ENCODE assay signal across 8 cellular contexts in genomic region chr22:49827853-49828598, GRCh38. TPM values are rescaled to one million over a fixed set of nuclear protein-coding genes. Genes with fewer than 3 reads are reported as not detected.
DNase-seq lines count a peak whose midpoint lies in the region; ATAC-seq, FAIRE-seq and TF ChIP-seq lines count a peak whose summit lies in the region.

TSS of gene BRD1 (minus strand) at chr22:49827873. CDS start at chr22:49824317, 3,556 bp downstream.

- peaks cover 15% of the 10 kb centered on the region for H3K9me3 ChIP-seq in HUES48 (ENCODE audit: control insufficient read depth, insufficient read depth, low read length)
- H3K9me3 ChIP-seq in K562 (replicated peaks; ENCODE audit: control insufficient read depth, insufficient read depth, low read depth, low read length), result no peaks in the 10 kb centered on the region

- POLR2A ChIA-PET in K562 (lab: Yijun Ruan, JAX), result no interaction called here

- TF ChIP-seq RAD21 in K562 (CRISPR knock-in tag; conservative IDR thresholded peaks at IDR 0.05 in 1 of 2, IDR thresholded peaks at IDR 0.05 in 1 of 2), result no peak

- peaks cover 18% of the 10 kb centered on the region; the same call in 1 of the 2 replicates for H4K20me1 ChIP-seq in K562 (replicated peaks; ENCODE audit: control insufficient read depth, insufficient read depth, low read length)

- no peak for FAIRE-seq in K562 (lab: Jason Lieb, UNC)

- CTCF ChIA-PET in K562 (lab: Yijun Ruan, JAX; ENCODE audit: low intra/inter-chr PET ratio), result no interaction called here

- peak within 1 kb of the TSS; percentile 87 for H3K4me2 ChIP-seq in K562 (ENCODE audit: insufficient read depth, low read length)

- H3K36me3 ChIP-seq in HUES48 (ENCODE audit: control insufficient read depth, insufficient read depth, low read length), result peaks cover 18% of the 10 kb centered on the region
- peaks cover 28% of the 10 kb centered on the region; the same call in 2 of the 3 replicates for H3K36me3 ChIP-seq in K562 (ENCODE audit: control insufficient read depth, insufficient read depth, low read length)

- no peak for TF ChIP-seq POLR2A in K562 (conservative IDR thresholded peaks at IDR 0.05)

- TF ChIP-seq CTCF in K562 (IDR thresholded peaks at IDR 0.05 in 2 of 3, conservative IDR thresholded peaks at IDR 0.05 in 1 of 3; ENCODE audit: insufficient read depth in 2 of 3, low read depth in 1 of 3, low read length in 3 of 3), result no peak

- DNase-seq in T-helper 2 cell (peak in 4 of 5 experiments; percentile 37 to 86 (median 38)), K562 (ENCODE audit: extremely low read depth in 1 of 4, low spot score in 3 of 4) (peak in 2 of 4 experiments; percentile 62 to 70), hippocampal formation (lab: John Stamatoyannopoulos, UW) (peak; percentile 14 to 35), renal cortical epithelial cell (ENCODE audit: low read depth) (no peak)

- no TSS peak for BruUV-seq in K562 (replicated peaks; lab: Mats Ljungman, UMichigan)

- H3K4me3 ChIP-seq in GM08714 (ENCODE audit: low read length), result peak within 1 kb of the TSS; percentile 79
- peak within 1 kb of the TSS; percentile 79 for H3K4me3 ChIP-seq in HUES48 (ENCODE audit: low read depth, low read length)
- H3K4me3 ChIP-seq in K562, result peak within 1 kb of the TSS; percentile 65

- H3K9ac ChIP-seq in HUES48 (ENCODE audit: low read depth, low read length) (peak within 1 kb of the TSS; percentile 61), K562 (ENCODE audit: insufficient read depth in 1 of 2, low read depth in 2 of 2, low read length in 2 of 2) (peak within 1 kb of the TSS; percentile 82 to 97)

- intact Hi-C loops in K562 (cut with micrococcal nuclease), result no loop called here

- TF ChIP-seq EP300 in K562 (IDR thresholded peaks at IDR 0.05; ENCODE audit: low read length), result no peak

- in situ Hi-C loops in K562 (cut with MboI), result loop anchor here (10.0 kb wide), 1 partner anchor 87 kb away; the partner anchor contains the start of genes ALG12 and CRELD2

- no peaks in the 10 kb centered on the region for H3K9me1 ChIP-seq in K562 (ENCODE audit: control insufficient read depth, insufficient read depth, low read length)

- H3K79me2 ChIP-seq in K562 (ENCODE audit: control insufficient read depth, insufficient read depth, low read length), result peaks cover 42% of the 10 kb centered on the region

- H2AFZ ChIP-seq in K562 (ENCODE audit: low read depth, low read length), result peak within 1 kb of the TSS; percentile 51; the same call in 1 of the 2 replicates

- H3K4me1 ChIP-seq in HUES48 (ENCODE audit: control insufficient read depth, insufficient read depth, low read length) (peaks cover 7% of the 10 kb centered on the region), K562 (replicated peaks in 1 of 2; ENCODE audit: control insufficient read depth in 2 of 2, insufficient read depth in 2 of 2, low read length in 2 of 2) (peaks cover 7 to 51% of the 10 kb centered on the region in 2 experiments; a peak in 4 of 5 replicates)

- H3K27ac ChIP-seq in HUES48 (ENCODE audit: low read depth, low read length), result no peak within 1 kb of the TSS
- peak within 1 kb of the TSS; percentile 82 for H3K27ac ChIP-seq in K562 (ENCODE audit: extremely low read depth, low read depth, low read length)

- H3K27me3 ChIP-seq in HUES48 (ENCODE audit: control insufficient read depth, insufficient read depth, low read length) (no peaks in the 10 kb centered on the region), K562 (ENCODE audit: control insufficient read depth in 2 of 2, insufficient read depth in 2 of 2, low read length in 2 of 2) (peaks cover 2 to 5% of the 10 kb centered on the region in 2 experiments; a peak in 2 of 5 replicates)

- WGBS in K562 (ENCODE audit: insufficient coverage, low coverage, missing lambda C conversion rate), result 0% methylated on average over 1 of the region's 54 CpGs

- ATAC-seq in K562 (peak; percentile 76), GM18907 (IDR thresholded peaks at IDR 0.05; ENCODE audit: unreplicated experiment) (no peak), HG03095 (IDR thresholded peaks at IDR 0.05; ENCODE audit: unreplicated experiment) (no peak)

TF ChIP-seq in K562, 482 proteins besides CTCF, POLR2A, EP300 and RAD21 (continues in another document):
- TF ChIP-seq USF1 (CRISPR knock-in tag; IDR thresholded peaks at IDR 0.05), result no peak
- TF ChIP-seq FOXM1 (IDR thresholded peaks at IDR 0.05; ENCODE audit: low read depth), result no peak
- no peak for TF ChIP-seq FOXM1 (CRISPR knock-in tag; IDR thresholded peaks at IDR 0.05; ENCODE audit: low read depth)

RNA-seq across cellular contexts. Expression of gene BRD1, which starts in this region (rescaled TPM):
- total RNA-seq in K562 (2011; cell fraction: chromatin; rRNA removed; ENCODE audit: low replicate concordance), result 34.4 and 58.3 TPM in 2 replicates
- 28.7 and 34.9 TPM in 2 replicates for total RNA-seq in K562 (2011; cell fraction: nucleolus; rRNA removed)
- total RNA-seq in K562 (2011; cell fraction: nucleoplasm; rRNA removed), result 20.9 and 28.2 TPM in 2 replicates
- total RNA-seq in K562 (2014; rRNA removed) (10.4 and 12.2 TPM in 2 replicates), K562 (2014; rRNA removed; fragmentation: Illumina TruSeq; extraction: Trizol) (5.3 and 7.4 TPM in 2 replicates), K562 (2015; rRNA removed; fragmentation: Illumina TruSeq; extraction: Trizol) (7.2 and 7.5 TPM in 2 replicates), K562 (2021) (14.1 and 17.6 TPM in 2 replicates), renal cortical epithelial cell (16.1 and 38.1 TPM in 2 replicates)
- polyA plus RNA-seq in K562 (2011; rRNA removed) (2.4 and 2.5 TPM in 2 replicates), K562 (2014; fragmentation: Illumina TruSeq; extraction: Trizol) (5.5 and 8.7 TPM in 2 replicates), K562 (2014; fragmentation: Nextera tagmentation; extraction: Ambion mirVana) (under 1 TPM; 0.42 to 0.63 TPM), K562 (2014; rRNA removed) (8.4 and 9.9 TPM in 2 replicates)
- polyA plus RNA-seq in K562 (2011; cell fraction: cytosol; rRNA removed), result 1.9 and 2.0 TPM in 2 replicates
- polyA plus RNA-seq in K562 (2011; cell fraction: nucleus; rRNA removed), result 11.7 and 17.8 TPM in 2 replicates
- 8.5 and 10.4 TPM in 2 replicates for polyA plus RNA-seq in K562 (2012)
- polyA minus RNA-seq in K562 (2011; rRNA and poly(A)+ RNA removed), result 3.2 and 4.2 TPM in 2 replicates
- 5.6 and 8.6 TPM in 2 replicates for polyA minus RNA-seq in K562 (2011; cell fraction: cytosol; rRNA and poly(A)+ RNA removed)
- 10.8 and 11.2 TPM in 2 replicates for polyA minus RNA-seq in K562 (2011; cell fraction: nucleus; rRNA and poly(A)+ RNA removed)
